In genomic region chr10:103542764-103543616, GRCh38 we compare ENCODE assay signal across 8 cellular contexts. TPM values are rescaled to one million over a fixed set of nuclear protein-coding genes. Genes with fewer than 3 reads are reported as not detected.
DNase-seq lines count a peak whose midpoint lies in the region; ATAC-seq and TF ChIP-seq lines count a peak whose summit lies in the region.

No MANE protein-coding gene starts in this region.

- H3K4me3 ChIP-seq in fibroblast of the aortic adventitia (ENCODE audit: low read depth, low read length), result peak overlapping the region; percentile 54

- TF ChIP-seq CTCF in C4-2B (conservative IDR thresholded peaks at IDR 0.05) (no peak; the same call in 1 of the 2 replicates), fibroblast of the aortic adventitia (IDR thresholded peaks at IDR 0.05; ENCODE audit: insufficient read depth, low read length) (peak; percentile 64), neural crest cell (conservative IDR thresholded peaks at IDR 0.05) (peak; percentile 63)

- H3K9me3 Mint-ChIP-seq in activated T-cell treated with anti-CD3 and anti-CD28 coated beads, Interleukin-2, amount 50 U/mL, for 4 hours, result no peaks in the 10 kb centered on the region
- H3K9me3 Mint-ChIP-seq in neural crest cell, result no peaks in the 10 kb centered on the region

- H3K36me3 Mint-ChIP-seq in activated T-cell treated with anti-CD3 and anti-CD28 coated beads, Interleukin-2, amount 50 U/mL, for 4 hours (ENCODE audit: insufficient read depth), result no peaks in the 10 kb centered on the region
- no peaks in the 10 kb centered on the region for H3K36me3 Mint-ChIP-seq in neural crest cell (ENCODE audit: low read depth)

- peaks cover 13% of the 10 kb centered on the region for H3K27me3 Mint-ChIP-seq in activated T-cell treated with anti-CD3 and anti-CD28 coated beads, Interleukin-2, amount 50 U/mL, for 4 hours (ENCODE audit: low read depth)
- H3K27me3 Mint-ChIP-seq in neural crest cell (ENCODE audit: low read depth), result peaks cover 12% of the 10 kb centered on the region

- no peak overlapping the region for H3K27ac Mint-ChIP-seq in neural crest cell (ENCODE audit: unreplicated experiment)

- peak overlapping the region; percentile 50 for H3K27ac ChIP-seq in C4-2B

- peak; percentile 40 for ATAC-seq in GM21825 (IDR thresholded peaks at IDR 0.05; ENCODE audit: unreplicated experiment)
- peak; percentile 63 to 64 for ATAC-seq in activated T-cell treated with anti-CD3 and anti-CD28 coated beads, Interleukin-2, amount 50 U/mL, for 4 hours

- peak overlapping the region; percentile 70 for H3K4me3 Mint-ChIP-seq in activated T-cell treated with anti-CD3 and anti-CD28 coated beads, Interleukin-2, amount 50 U/mL, for 4 hours
- H3K4me3 Mint-ChIP-seq in neural crest cell, result peak overlapping the region; percentile 21

- DNase-seq in NCI-H345 treated with DMSO at 0.1 percent for 48 hours (lab: John Stamatoyannopoulos, UW; ENCODE audit: unreplicated experiment) (peak; percentile 53), fibroblast of the aortic adventitia (ENCODE audit: low read depth) (peak; percentile 61), neural crest cell (ENCODE audit: low read depth, low spot score) (peak; percentile 16), GOT3 (lab: John Stamatoyannopoulos, UW) (no peak)
- no peak for DNase-seq in activated T-cell treated with anti-CD3 and anti-CD28 coated beads, Interleukin-2, amount 50 U/mL, for 4 hours
- no peak for DNase-seq in effector CD4-positive, alpha-beta T cell

- peaks cover 11% of the 10 kb centered on the region for H3K4me1 Mint-ChIP-seq in activated T-cell treated with anti-CD3 and anti-CD28 coated beads, Interleukin-2, amount 50 U/mL, for 4 hours (ENCODE audit: low read depth)
- peaks cover 22% of the 10 kb centered on the region for H3K4me1 Mint-ChIP-seq in neural crest cell

RNA-seq across cellular contexts. Expression of gene NEURL1, which starts 49.5 kb away (rescaled TPM):
- total RNA-seq in activated T-cell treated with anti-CD3 and anti-CD28 coated beads, Interleukin-2, amount 50 U/mL, for 4 hours, result 1 to 10 TPM in 2 of 3 donors, under 1 TPM in 1; 0.84 to 2.0 (median 1.5) TPM
- total RNA-seq in fibroblast of the aortic adventitia (ENCODE audit: low replicate concordance) (0.27 TPM in 1 of 2 replicates, not detected in the other), neural crest cell (1.8 and 2.7 TPM in 2 replicates)

Comparison
In these comparisons a context has a peak if more than half of its experiments do, and no peak if none do; other contexts are left out.
1. DNase-seq: peak in NCI-H345 treated with DMSO at 0.1 percent for 48 hours (single experiment), fibroblast of the aortic adventitia (single experiment) and neural crest cell (single experiment); none in activated T-cell treated with anti-CD3 and anti-CD28 coated beads, Interleukin-2, amount 50 U/mL, for 4 hours (single experiment), effector CD4-positive, alpha-beta T cell (single experiment) and GOT3 (single experiment).